ENCODE assay signal across 9 cellular contexts in genomic region chr12:88325076-88325827, GRCh38.
DNase-seq lines count a peak whose midpoint lies in the region; ATAC-seq and TF ChIP-seq lines count a peak whose summit lies in the region.
"Had no signal": no experiment of that assay in that cellular context is flagged by ENCODE, and none has a peak within 500 bp of the region (broad histone marks: within the 10 kb centered on the region; RNA-seq: fewer than 3 reads in every experiment).

No MANE protein-coding gene starts in this region.

- WGBS in testis, 2 donors = 46 to 50% methylated on average over 1 of the region's 1 CpG

- intact Hi-C loops in testis (cut with DNase I; ENCODE audit: low total_unique reads) = no loop called here

- H3K36me3 ChIP-seq in subcutaneous abdominal adipose tissue (ENCODE audit: control insufficient read depth in 5 of 5, insufficient read depth in 5 of 5, low read length in 5 of 5) (no peaks in the 10 kb centered on the region), Peyer's patch (no peaks in the 10 kb centered on the region), testis (ENCODE audit: low read depth, missing control alignments) (no peaks in the 10 kb centered on the region)

- H3K4me1 ChIP-seq in subcutaneous abdominal adipose tissue (ENCODE audit: control insufficient read depth in 5 of 5, insufficient read depth in 5 of 5, low read length in 5 of 5) (peaks cover 0 to 3% (median 0%) of the 10 kb centered on the region in 5 donors), Peyer's patch (no peaks in the 10 kb centered on the region), testis (no peaks in the 10 kb centered on the region)

- no peak for TF ChIP-seq POLR2A in Peyer's patch (IDR thresholded peaks at IDR 0.05)
- TF ChIP-seq POLR2A in testis (IDR thresholded peaks at IDR 0.05) = no peak

- no peak overlapping the region for H3K9ac ChIP-seq in subcutaneous abdominal adipose tissue (ENCODE audit: low read length in 5 of 5)

- DNase-seq in HK-2 (ENCODE audit: unreplicated experiment) = peak; percentile 28
- peak; percentile 87 for DNase-seq in choroid plexus epithelial cell (ENCODE audit: low read depth)
- DNase-seq in kidney glomerular epithelial cell (lab: John Stamatoyannopoulos, UW) = peak; percentile 90
- DNase-seq in Peyer's patch = no peak
- DNase-seq in GM20000 (ENCODE audit: low spot score) = no peak
- DNase-seq in testis = no peak
- DNase-seq: stimulated activated CD8-positive, alpha-beta memory T cell treated with anti-CD3 and anti-CD28 coated beads, Interleukin-4, amount 100 ng/mL, for 48 hours had no signal

- H3K9me3 ChIP-seq in subcutaneous abdominal adipose tissue (ENCODE audit: control insufficient read depth in 5 of 5, low read length in 5 of 5) = no peaks in the 10 kb centered on the region
- no peaks in the 10 kb centered on the region for H3K9me3 ChIP-seq in Peyer's patch
- no peaks in the 10 kb centered on the region for H3K9me3 ChIP-seq in testis

- TF ChIP-seq CTCF in choroid plexus epithelial cell (conservative IDR thresholded peaks at IDR 0.05; ENCODE audit: low read depth, low read length) (peak; percentile 50), Peyer's patch (IDR thresholded peaks at IDR 0.05) (no peak), GM20000 (IDR thresholded peaks at IDR 0.05; ENCODE audit: extremely low read depth, missing control alignments) (no peak), testis (IDR thresholded peaks at IDR 0.05) (no peak)

- H3K27ac ChIP-seq in subcutaneous abdominal adipose tissue (ENCODE audit: low read depth, low read length) (peak overlapping the region; percentile 68), Peyer's patch (peak overlapping the region in 1 of 4 donors; percentile 26), testis (no peak overlapping the region)

- no peaks in the 10 kb centered on the region for H3K27me3 ChIP-seq in subcutaneous abdominal adipose tissue (ENCODE audit: control insufficient read depth in 5 of 5, insufficient read depth in 4 of 5, low read length in 5 of 5)
- no peaks in the 10 kb centered on the region for H3K27me3 ChIP-seq in Peyer's patch
- H3K27me3 ChIP-seq in testis = no peaks in the 10 kb centered on the region

- H3K4me3 ChIP-seq in choroid plexus epithelial cell (ENCODE audit: low read depth, low read length) = no peak overlapping the region
- no peak overlapping the region for H3K4me3 ChIP-seq in subcutaneous abdominal adipose tissue (ENCODE audit: low read depth in 1 of 5, low read length in 5 of 5)
- H3K4me3 ChIP-seq in Peyer's patch = no peak overlapping the region
- H3K4me3 ChIP-seq in testis = no peak overlapping the region

- no peak for ATAC-seq in GM21723 (IDR thresholded peaks at IDR 0.05; ENCODE audit: unreplicated experiment)

Comparison
In these comparisons a context has a peak if more than half of its experiments do, and no peak if none do; other contexts are left out.
1. DNase-seq: peak in HK-2 (single experiment), choroid plexus epithelial cell (single experiment) and kidney glomerular epithelial cell (single experiment); none in Peyer's patch (0 of 3), GM20000 (single experiment) and testis (single experiment).